Comparison of ENCODE assay signal across 23 cellular contexts in genomic region chr14:69491226-69491625, GRCh38. TPM values are rescaled to one million over a fixed set of nuclear protein-coding genes. Genes with fewer than 3 reads are reported as not detected.
DNase-seq lines count a peak whose midpoint lies in the region; ATAC-seq and TF ChIP-seq lines count a peak whose summit lies in the region.
"Had no signal": no experiment of that assay in that cellular context is flagged by ENCODE, and none has a peak within 500 bp of the region (broad histone marks: within the 10 kb centered on the region; RNA-seq: fewer than 3 reads in every experiment).

No MANE protein-coding gene starts in this region.

- peaks cover 0 to under 1% (median 0%) of the 10 kb centered on the region in 4 donors for H3K4me1 Mint-ChIP-seq in naive thymus-derived CD8-positive, alpha-beta T cell
- H3K4me1 Mint-ChIP-seq: CD14-positive monocyte; CD8-positive, alpha-beta memory T cell had no signal

- no peaks in the 10 kb centered on the region for H3K36me3 Mint-ChIP-seq in naive thymus-derived CD8-positive, alpha-beta T cell
- H3K36me3 Mint-ChIP-seq: CD14-positive monocyte; CD8-positive, alpha-beta memory T cell had no signal

- no peak for TF ChIP-seq POLR2A in prostate gland (IDR thresholded peaks at IDR 0.05)

- peak; percentile 5 for DNase-seq in activated effector memory CD4-positive, alpha-beta T cell treated with anti-CD3 and anti-CD28 coated beads, Interleukin-2, amount 50 U/mL, for 16 hours
- no peak for DNase-seq in activated effector memory CD4-positive, alpha-beta T cell treated with Interleukin-2 at 50 U/mL for 16 hours
- DNase-seq in sciatic nerve (ENCODE audit: low spot score) (peak; percentile 1), prostate gland (ENCODE audit: low spot score) (no peak)
- DNase-seq in naive thymus-derived CD8-positive, alpha-beta T cell, result no peak
- DNase-seq: AML-193; BE2C; CD4-positive, alpha-beta T cell; CD8-positive, alpha-beta memory T cell; DMS 273 treated with DMSO at 0.1 percent for 48 hours; DMS79; EL; GDM1; GM23248; H9; HFFc6 had no signal

- H3K9me3 ChIP-seq in HEK293 (ENCODE audit: control insufficient read depth, insufficient read depth, low read depth, low read length) (no peaks in the 10 kb centered on the region), prostate gland (no peaks in the 10 kb centered on the region)
- H3K9me3 ChIP-seq: BE2C; BLaER1 treated with 17β-estradiol and CSF1 and Interleukin-3, amounts not matched to agents 10 nM and 100 nM had no signal

- no peak overlapping the region for H3K4me3 Mint-ChIP-seq in naive thymus-derived CD8-positive, alpha-beta T cell
- H3K4me3 Mint-ChIP-seq: CD14-positive monocyte; CD4-positive, alpha-beta T cell; CD8-positive, alpha-beta memory T cell; H9; HFFc6 had no signal

- no peaks in the 10 kb centered on the region for H3K27me3 ChIP-seq in prostate gland (replicated peaks; ENCODE audit: insufficient read depth)
- H3K27me3 ChIP-seq: BE2C had no signal

- intact Hi-C loops in sciatic nerve (cut with DNase I), result no loop called here
- intact Hi-C loops in prostate gland (cut with DNase I), result no loop called here

- no peak for ATAC-seq in sciatic nerve
- ATAC-seq in naive thymus-derived CD8-positive, alpha-beta T cell, result no peak
- ATAC-seq: GM12878, HCT116 had no signal

- H3K36me3 ChIP-seq in HEK293 (ENCODE audit: control insufficient read depth in 2 of 2, insufficient read depth in 1 of 2, low read length in 2 of 2), result no peaks in the 10 kb centered on the region
- H3K36me3 ChIP-seq in prostate gland, result no peaks in the 10 kb centered on the region
- H3K36me3 ChIP-seq: BE2C; BLaER1 treated with 17β-estradiol and CSF1 and Interleukin-3, amounts not matched to agents 10 nM and 100 nM had no signal

- H3K27ac ChIP-seq in HEK293 (ENCODE audit: extremely low read depth, low read depth, low read length) (no peak overlapping the region), prostate gland (no peak overlapping the region)
- H3K27ac ChIP-seq: 22Rv1; BLaER1 treated with 17β-estradiol and CSF1 and Interleukin-3, amounts not matched to agents 10 nM and 100 nM; GM23248 had no signal

- H3K27me3 Mint-ChIP-seq in naive thymus-derived CD8-positive, alpha-beta T cell, result peaks cover 6 to 27% (median 18%) of the 10 kb centered on the region in 5 donors

- CTCF ChIA-PET in HEK293 (lab: Yijun Ruan, JAX), result no interaction called here

- POLR2A ChIA-PET in HEK293 (lab: Yijun Ruan, JAX), result interaction anchor here (0.6 kb wide), 1 partner anchor 20 kb away, joined by 4 read pairs; no protein-coding TSS in a partner anchor
- POLR2A ChIA-PET in naive thymus-derived CD8-positive, alpha-beta T cell (lab: Charles Lee), result no interaction called here

- H3K4me1 ChIP-seq in HEK293 (ENCODE audit: control insufficient read depth, insufficient read depth, low read length), result no peaks in the 10 kb centered on the region
- H3K4me1 ChIP-seq in prostate gland (replicated peaks), result no peaks in the 10 kb centered on the region
- H3K4me1 ChIP-seq: BE2C had no signal

- H3K27ac Mint-ChIP-seq in naive thymus-derived CD8-positive, alpha-beta T cell, result no peak overlapping the region
- H3K27ac Mint-ChIP-seq: CD14-positive monocyte; CD4-positive, alpha-beta T cell; CD8-positive, alpha-beta memory T cell; H9; HFFc6 had no signal

- H3K4me3 ChIP-seq in HEK293 (ENCODE audit: low read depth, low read length), result no peak overlapping the region
- H3K4me3 ChIP-seq in prostate gland, result no peak overlapping the region
- H3K4me3 ChIP-seq: BLaER1 treated with 17β-estradiol and CSF1 and Interleukin-3, amounts not matched to agents 10 nM and 100 nM; GM12878; GM23248 had no signal

- no peak for TF ChIP-seq CTCF in HEK293 (tag by site-specific recombination; IDR thresholded peaks at IDR 0.05)
- TF ChIP-seq CTCF in prostate gland (IDR thresholded peaks at IDR 0.05), result no peak

- H3K9me3 Mint-ChIP-seq in naive thymus-derived CD8-positive, alpha-beta T cell, result no peaks in the 10 kb centered on the region
- H3K9me3 Mint-ChIP-seq: CD4-positive, alpha-beta T cell; CD8-positive, alpha-beta memory T cell; H9; HFFc6 had no signal

- 70% methylated on average over 3 of the region's 3 CpGs for WGBS in prostate gland

TF ChIP-seq in HEK293, 187 proteins besides CTCF, POLR2A, EP300 and RAD21:
- TF ChIP-seq ZBTB17 (tag by site-specific recombination; IDR thresholded peaks at IDR 0.05) (peak; percentile 51; the same call in 1 of the 2 replicates), ZNF558 (tag by site-specific recombination; IDR thresholded peaks at IDR 0.05) (no peak)

RNA-seq across cellular contexts. Expression of gene PLEKHD1, which starts 6.7 kb away (rescaled TPM):
- total RNA-seq in sciatic nerve (not detected), prostate gland (under 1 TPM; 0.27 to 0.40 TPM)
- total RNA-seq in naive thymus-derived CD8-positive, alpha-beta T cell, result under 1 TPM; 0.18 to 0.25 TPM
- not detected for polyA plus RNA-seq in naive thymus-derived CD8-positive, alpha-beta T cell
- total RNA-seq: GM23248 had no signal
- polyA plus RNA-seq: AG04450, CD14-positive monocyte, GM23248 had no signal

Comparison
In these comparisons a context has a peak if more than half of its experiments do, and no peak if none do; other contexts are left out.
1. DNase-seq: peak in activated effector memory CD4-positive, alpha-beta T cell treated with anti-CD3 and anti-CD28 coated beads, Interleukin-2, amount 50 U/mL, for 16 hours (single experiment) and sciatic nerve (single experiment); none in activated effector memory CD4-positive, alpha-beta T cell treated with Interleukin-2 at 50 U/mL for 16 hours (single experiment), naive thymus-derived CD8-positive, alpha-beta T cell (0 of 10) and prostate gland (single experiment).